1 cellular context compared by ENCODE assay signal in genomic region chr15:75867428-75867827, GRCh38.
TF ChIP-seq lines count a peak whose summit lies in the region.

No MANE protein-coding gene starts in this region.

TF ChIP-seq in WTC11, 78 proteins besides CTCF, POLR2A, EP300 and RAD21:
- TF ChIP-seq ETV6 (CRISPR knock-in tag; IDR thresholded peaks at IDR 0.05) (no peak), TEAD1 (CRISPR knock-in tag; IDR thresholded peaks at IDR 0.05) (no peak), IRF1 (CRISPR knock-in tag; IDR thresholded peaks at IDR 0.05) (no peak), ZBTB21 (CRISPR knock-in tag; IDR thresholded peaks at IDR 0.05; ENCODE audit: borderline replicate concordance) (no peak), USF2 (CRISPR knock-in tag; IDR thresholded peaks at IDR 0.05) (no peak), ZNF219 (CRISPR knock-in tag; IDR thresholded peaks at IDR 0.05; ENCODE audit: borderline replicate concordance) (no peak), ATF1 (CRISPR knock-in tag; IDR thresholded peaks at IDR 0.05) (no peak), NFYB (CRISPR knock-in tag; conservative IDR thresholded peaks at IDR 0.05; ENCODE audit: low read depth) (no peak), SP1 (CRISPR knock-in tag; conservative IDR thresholded peaks at IDR 0.05) (no peak), FOXP1 (CRISPR knock-in tag; IDR thresholded peaks at IDR 0.05; ENCODE audit: borderline replicate concordance) (no peak), E2F4 (CRISPR knock-in tag; IDR thresholded peaks at IDR 0.05; ENCODE audit: borderline replicate concordance, low read depth) (no peak)
- TF ChIP-seq, protein P1, sequence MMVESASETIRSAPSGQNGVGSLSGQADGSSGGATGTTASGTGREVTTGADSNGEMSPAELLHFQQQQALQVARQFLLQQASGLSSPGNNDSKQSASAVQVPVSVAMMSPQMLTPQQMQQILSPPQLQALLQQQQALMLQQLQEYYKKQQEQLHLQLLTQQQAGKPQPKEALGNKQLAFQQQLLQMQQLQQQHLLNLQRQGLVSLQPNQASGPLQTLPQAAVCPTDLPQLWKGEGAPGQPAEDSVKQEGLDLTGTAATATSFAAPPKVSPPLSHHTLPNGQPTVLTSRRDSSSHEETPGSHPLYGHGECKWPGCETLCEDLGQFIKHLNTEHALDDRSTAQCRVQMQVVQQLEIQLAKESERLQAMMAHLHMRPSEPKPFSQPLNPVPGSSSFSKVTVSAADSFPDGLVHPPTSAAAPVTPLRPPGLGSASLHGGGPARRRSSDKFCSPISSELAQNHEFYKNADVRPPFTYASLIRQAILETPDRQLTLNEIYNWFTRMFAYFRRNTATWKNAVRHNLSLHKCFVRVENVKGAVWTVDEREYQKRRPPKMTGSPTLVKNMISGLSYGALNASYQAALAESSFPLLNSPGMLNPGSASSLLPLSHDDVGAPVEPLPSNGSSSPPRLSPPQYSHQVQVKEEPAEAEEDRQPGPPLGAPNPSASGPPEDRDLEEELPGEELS (CRISPR knock-in tag; IDR thresholded peaks at IDR 0.05), result no peak
- TF ChIP-seq, protein P2, sequence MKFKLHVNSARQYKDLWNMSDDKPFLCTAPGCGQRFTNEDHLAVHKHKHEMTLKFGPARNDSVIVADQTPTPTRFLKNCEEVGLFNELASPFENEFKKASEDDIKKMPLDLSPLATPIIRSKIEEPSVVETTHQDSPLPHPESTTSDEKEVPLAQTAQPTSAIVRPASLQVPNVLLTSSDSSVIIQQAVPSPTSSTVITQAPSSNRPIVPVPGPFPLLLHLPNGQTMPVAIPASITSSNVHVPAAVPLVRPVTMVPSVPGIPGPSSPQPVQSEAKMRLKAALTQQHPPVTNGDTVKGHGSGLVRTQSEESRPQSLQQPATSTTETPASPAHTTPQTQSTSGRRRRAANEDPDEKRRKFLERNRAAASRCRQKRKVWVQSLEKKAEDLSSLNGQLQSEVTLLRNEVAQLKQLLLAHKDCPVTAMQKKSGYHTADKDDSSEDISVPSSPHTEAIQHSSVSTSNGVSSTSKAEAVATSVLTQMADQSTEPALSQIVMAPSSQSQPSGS (CRISPR knock-in tag; IDR thresholded peaks at IDR 0.05; ENCODE audit: borderline replicate concordance, low read depth), result no peak
- TF ChIP-seq, protein P3, sequence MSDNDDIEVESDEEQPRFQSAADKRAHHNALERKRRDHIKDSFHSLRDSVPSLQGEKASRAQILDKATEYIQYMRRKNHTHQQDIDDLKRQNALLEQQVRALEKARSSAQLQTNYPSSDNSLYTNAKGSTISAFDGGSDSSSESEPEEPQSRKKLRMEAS (CRISPR knock-in tag; IDR thresholded peaks at IDR 0.05), result no peak
